Comparison of ENCODE assay signal across 35 cellular contexts in genomic region chr5:61028382-61028781, GRCh38.
DNase-seq lines count a peak whose midpoint lies in the region; ATAC-seq and TF ChIP-seq lines count a peak whose summit lies in the region.
"Had no signal": no experiment of that assay in that cellular context is flagged by ENCODE, and none has a peak within 500 bp of the region (broad histone marks: within the 10 kb centered on the region; RNA-seq: fewer than 3 reads in every experiment).

No MANE protein-coding gene starts in this region.

- no peak for TF ChIP-seq RAD21 in SK-N-SH (IDR thresholded peaks at IDR 0.05; ENCODE audit: low read length)

- intact Hi-C loops in dorsolateral prefrontal cortex (cut with DNase I) = no loop called here

- H3K4me2 ChIP-seq in SK-N-SH = no peak overlapping the region
- H3K4me2 ChIP-seq: A549; BLaER1; BLaER1 treated with 17β-estradiol and CSF1 and Interleukin-3, amounts not matched to agents 10 nM and 100 nM had no signal

- H4K20me1 ChIP-seq in SK-N-SH (ENCODE audit: insufficient read depth) = no peaks in the 10 kb centered on the region
- H4K20me1 ChIP-seq: BLaER1 had no signal

- H3K4me3 ChIP-seq in SK-N-SH (ENCODE audit: low read depth in 2 of 2, low read length in 1 of 2) (no peak overlapping the region), SK-N-MC (no peak overlapping the region), dorsolateral prefrontal cortex (no peak overlapping the region)
- H3K4me3 ChIP-seq: A549; BLaER1; BLaER1 treated with 17β-estradiol and CSF1 and Interleukin-3, amounts not matched to agents 10 nM and 100 nM had no signal

- CTCF ChIA-PET in SK-N-SH (lab: Yijun Ruan, JAX) = interaction anchor here (1.7 kb wide), 1 partner anchor 67 kb away, joined by 4 read pairs; no protein-coding TSS in a partner anchor

- peaks cover 9 to 27% of the 10 kb centered on the region in 2 experiments; a peak in 3 of 4 replicates for H3K4me1 ChIP-seq in SK-N-SH (ENCODE audit: control insufficient read depth in 1 of 2, insufficient read depth in 2 of 2, low read depth in 1 of 2, low read length in 1 of 2)
- H3K4me1 ChIP-seq: Caco-2 had no signal

- H3K4me1 Mint-ChIP-seq in memory B cell = peaks cover 9% of the 10 kb centered on the region
- H3K4me1 Mint-ChIP-seq: B cell, CD14-positive monocyte had no signal

- H3K36me3 ChIP-seq in SK-N-SH (replicated peaks in 1 of 2; ENCODE audit: control insufficient read depth in 1 of 2, insufficient read depth in 2 of 2, low read length in 1 of 2) = no peaks in the 10 kb centered on the region
- no peaks in the 10 kb centered on the region for H3K36me3 ChIP-seq in SK-N-MC (ENCODE audit: insufficient read depth, low read length)
- H3K36me3 ChIP-seq: BE2C; BLaER1; BLaER1 treated with 17β-estradiol and CSF1 and Interleukin-3, amounts not matched to agents 10 nM and 100 nM had no signal

- no peaks in the 10 kb centered on the region for H3K27me3 Mint-ChIP-seq in memory B cell
- H3K27me3 Mint-ChIP-seq: B cell; CD4-positive, alpha-beta memory T cell; CD4-positive, alpha-beta T cell; CD4-positive, CD25-positive, alpha-beta regulatory T cell; CD8-positive, alpha-beta memory T cell had no signal

- no peak for DNase-seq in SK-N-SH
- no peak for DNase-seq in SK-N-MC (ENCODE audit: low read depth, low spot score)
- DNase-seq in memory B cell (ENCODE audit: low spot score in 2 of 2) = no peak
- no peak for DNase-seq in dorsolateral prefrontal cortex
- no peak for DNase-seq in NCI-H1417 treated with DMSO at 0.1 percent for 48 hours (lab: John Stamatoyannopoulos, UW)
- DNase-seq in NCI-H187 (lab: John Stamatoyannopoulos, UW) = no peak
- DNase-seq: 8988T; ACHN; AML-193; BE2C; C1 segment of cervical spinal cord; Caco-2; Calu3; CD4-positive, alpha-beta memory T cell; CD4-positive, alpha-beta T cell; CD4-positive, CD25-positive, alpha-beta regulatory T cell; CD8-positive, alpha-beta memory T cell; CD8-positive, alpha-beta T cell; COR-L47; DMS 273 treated with DMSO at 0.1 percent for 48 hours; DMS153; DMS53; DMS79; DMS79 treated with DMSO at 0.1 percent for 48 hours; DND-41; EL had no signal

- H3K79me2 ChIP-seq in SK-N-SH (ENCODE audit: insufficient read depth) = peaks cover 21% of the 10 kb centered on the region; the same call in 1 of the 2 replicates

- H3K9ac ChIP-seq in SK-N-SH (no peak overlapping the region), SK-N-MC (ENCODE audit: insufficient read length) (no peak overlapping the region)
- H3K9ac ChIP-seq: BLaER1; BLaER1 treated with 17β-estradiol and CSF1 and Interleukin-3, amounts not matched to agents 10 nM and 100 nM had no signal

- H3K27ac ChIP-seq in SK-N-SH (ENCODE audit: low read depth in 2 of 2, low read length in 1 of 2) (peak overlapping the region in 1 of 2 experiments; percentile 95; a peak in 2 of 4 replicates), SK-N-MC (peak overlapping the region; percentile 90; the same call in 1 of the 2 replicates), VCaP (peak overlapping the region; percentile 38; the same call in 1 of the 2 replicates), dorsolateral prefrontal cortex (no peak overlapping the region)
- H3K27ac ChIP-seq: 22Rv1; A549; BLaER1; BLaER1 treated with 17β-estradiol and CSF1 and Interleukin-3, amounts not matched to agents 10 nM and 100 nM; C4-2B had no signal

- H3K27me3 ChIP-seq in SK-N-SH (ENCODE audit: insufficient read depth) (no peaks in the 10 kb centered on the region), dorsolateral prefrontal cortex (no peaks in the 10 kb centered on the region)
- H3K27me3 ChIP-seq: BE2C; BLaER1; BLaER1 treated with 17β-estradiol and CSF1 and Interleukin-3, amounts not matched to agents 10 nM and 100 nM had no signal

- H3K9me2 ChIP-seq in SK-N-SH = no peaks in the 10 kb centered on the region

- H3K9me3 ChIP-seq in SK-N-SH (no peaks in the 10 kb centered on the region), SK-N-MC (ENCODE audit: low read depth, low read length) (no peaks in the 10 kb centered on the region)
- H3K9me3 ChIP-seq: A549, BE2C, BLaER1, Caco-2 had no signal

- H2AFZ ChIP-seq in SK-N-SH (ENCODE audit: low read depth) = no peak overlapping the region

- H3F3A ChIP-seq in SK-N-SH (replicated peaks; ENCODE audit: insufficient read depth) = peaks cover 11% of the 10 kb centered on the region

- H3K4me3 Mint-ChIP-seq in memory B cell = no peak overlapping the region
- H3K4me3 Mint-ChIP-seq: B cell; CD14-positive monocyte; CD4-positive, alpha-beta memory T cell; CD4-positive, alpha-beta T cell; CD4-positive, CD25-positive, alpha-beta regulatory T cell; CD8-positive, alpha-beta memory T cell; CD8-positive, alpha-beta T cell had no signal

- no peak for TF ChIP-seq EP300 in SK-N-SH (IDR thresholded peaks at IDR 0.05; ENCODE audit: borderline replicate concordance in 1 of 2, low read depth in 1 of 2, low read length in 1 of 2)

- POLR2A ChIA-PET in SK-N-SH (lab: Yijun Ruan, JAX) = no interaction called here

- peaks cover 2% of the 10 kb centered on the region for H3K9me3 Mint-ChIP-seq in memory B cell

- H3K36me3 Mint-ChIP-seq in memory B cell = peaks cover 13% of the 10 kb centered on the region
- H3K36me3 Mint-ChIP-seq: CD14-positive monocyte had no signal

- 94% methylated on average over 1 of the region's 1 CpG for WGBS in SK-N-SH (ENCODE audit: low lambda C conversion rate)

- no peak for TF ChIP-seq CTCF in SK-N-SH (IDR thresholded peaks at IDR 0.05)
- no peak for TF ChIP-seq CTCF in VCaP (conservative IDR thresholded peaks at IDR 0.05)
- no peak for TF ChIP-seq CTCF in dorsolateral prefrontal cortex (IDR thresholded peaks at IDR 0.05 in 54 of 56, conservative IDR thresholded peaks at IDR 0.05 in 2 of 56; ENCODE audit: low read depth in 1 of 56, partially characterized antibody in 56 of 56)

- ATAC-seq in SK-N-SH treated with all-trans-retinoic acid at 6 μM for 48 hours (no peak), memory B cell (ENCODE audit: low read depth) (no peak)
- ATAC-seq: A549; CD8-positive, alpha-beta T cell had no signal

- peak overlapping the region; percentile 36 for H3K27ac Mint-ChIP-seq in memory B cell
- H3K27ac Mint-ChIP-seq: B cell; CD14-positive monocyte; CD4-positive, alpha-beta T cell; CD4-positive, CD25-positive, alpha-beta regulatory T cell; CD8-positive, alpha-beta memory T cell; CD8-positive, alpha-beta T cell had no signal

TF ChIP-seq in SK-N-SH treated with all-trans-retinoic acid at 6 μM for 48 hours, 23 proteins besides CTCF, POLR2A, EP300 and RAD21:
- TF ChIP-seq CREB5 (CRISPR knock-in tag; IDR thresholded peaks at IDR 0.05; ENCODE audit: low read depth) (no peak), ZNF8 (CRISPR knock-in tag; IDR thresholded peaks at IDR 0.05) (peak; percentile 91)

TF ChIP-seq in SK-N-SH, 30 proteins besides CTCF, POLR2A, EP300 and RAD21:
- no peak for TF ChIP-seq GATA2 (CRISPR knock-in tag; IDR thresholded peaks at IDR 0.05)
- TF ChIP-seq YY1 (IDR thresholded peaks at IDR 0.05; ENCODE audit: low read depth) = no peak
- TF ChIP-seq JUND (IDR thresholded peaks at IDR 0.05) = no peak

Comparison
In these comparisons a context has a peak if more than half of its experiments do, and no peak if none do; other contexts are left out.
1. H3K27ac ChIP-seq: peak in SK-N-MC (single experiment) and VCaP (single experiment); none in dorsolateral prefrontal cortex (0 of 59).